In the genomic region with DNA sequence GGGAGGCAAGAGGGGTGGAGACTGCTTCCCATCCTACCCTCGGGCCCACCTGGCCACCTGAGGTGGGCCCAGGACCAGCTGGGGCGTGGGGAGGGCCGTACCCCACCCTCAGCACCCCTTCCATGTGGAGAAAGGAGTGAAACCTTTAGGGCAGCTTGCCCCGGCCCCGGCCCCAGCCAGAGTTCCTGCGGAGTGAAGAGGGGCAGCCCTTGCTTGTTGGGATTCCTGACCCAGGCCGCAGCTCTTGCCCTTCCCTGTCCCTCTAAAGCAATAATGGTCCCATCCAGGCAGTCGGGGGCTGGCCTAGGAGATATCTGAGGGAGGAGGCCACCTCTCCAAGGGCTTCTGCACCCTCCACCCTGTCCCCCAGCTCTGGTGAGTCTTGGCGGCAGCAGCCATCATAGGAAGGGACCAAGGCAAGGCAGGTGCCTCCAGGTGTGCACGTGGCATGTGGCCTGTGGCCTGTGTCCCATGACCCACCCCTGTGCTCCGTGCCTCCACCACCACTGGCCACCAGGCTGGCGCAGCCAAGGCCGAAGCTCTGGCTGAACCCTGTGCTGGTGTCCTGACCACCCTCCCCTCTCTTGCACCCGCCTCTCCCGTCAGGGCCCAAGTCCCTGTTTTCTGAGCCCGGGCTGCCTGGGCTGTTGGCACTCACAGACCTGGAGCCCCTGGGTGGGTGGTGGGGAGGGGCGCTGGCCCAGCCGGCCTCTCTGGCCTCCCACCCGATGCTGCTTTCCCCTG, we compare ENCODE assay signal across 1 cellular context.
TF ChIP-seq lines count a peak whose summit lies in the region.

No MANE protein-coding gene starts in this region.

TF ChIP-seq in HCT116, 20 proteins besides CTCF, POLR2A, EP300 and RAD21 (continued from another document):
- peak; percentile 12; the same call in 1 of the 2 replicates for TF ChIP-seq POLR2AphosphoS5 (IDR thresholded peaks at IDR 0.05; ENCODE audit: low read depth, low read length)
